ENCODE assay signal across 17 cellular contexts in the genomic region with DNA sequence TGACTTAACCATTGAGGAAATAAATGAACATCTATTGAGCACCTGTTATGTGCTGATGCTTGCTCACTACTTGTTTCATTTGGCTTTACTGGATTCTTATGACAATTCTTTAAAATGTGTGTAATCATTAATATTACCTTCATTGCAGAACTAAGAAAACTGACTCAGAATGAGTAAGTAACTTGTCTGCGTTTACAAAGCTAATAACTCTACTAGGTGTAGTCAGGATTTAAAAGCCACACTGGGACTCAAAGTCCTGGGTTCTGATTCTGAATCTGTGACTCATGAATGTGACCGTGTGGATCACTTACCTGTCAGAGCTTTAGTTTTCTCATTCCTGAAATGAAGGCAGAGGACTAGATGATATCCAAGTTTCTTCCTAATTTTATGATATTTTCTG. TPM values are rescaled to one million over a fixed set of nuclear protein-coding genes. Genes with fewer than 3 reads are reported as not detected.
"Had no signal": no experiment of that assay in that cellular context is flagged by ENCODE, and none has a peak within 500 bp of the region (broad histone marks: within the 10 kb centered on the region; RNA-seq: fewer than 3 reads in every experiment).

No MANE protein-coding gene starts in this region.

- H3K4me1 Mint-ChIP-seq: immature natural killer cell; naive thymus-derived CD8-positive, alpha-beta T cell had no signal

- H3K36me3 Mint-ChIP-seq: immature natural killer cell; naive thymus-derived CD8-positive, alpha-beta T cell; type B pancreatic cell had no signal

- H3K27ac Mint-ChIP-seq: effector memory CD8-positive, alpha-beta T cell; immature natural killer cell; naive thymus-derived CD8-positive, alpha-beta T cell; type B pancreatic cell had no signal

- H3K36me3 ChIP-seq: gastrocnemius medialis, neutrophil, right atrium auricular region, sigmoid colon, stomach had no signal

- H3K4me3 Mint-ChIP-seq: effector memory CD8-positive, alpha-beta T cell; immature natural killer cell; naive thymus-derived CD8-positive, alpha-beta T cell; type B pancreatic cell had no signal

- H3K4me3 ChIP-seq: gastrocnemius medialis, mucosa of descending colon, right atrium auricular region, sigmoid colon, skin epidermis, stomach had no signal

- H3K27me3 Mint-ChIP-seq: type B pancreatic cell had no signal

- H3K27ac ChIP-seq: gastrocnemius medialis, neutrophil, right atrium auricular region, sigmoid colon, skin epidermis, stomach had no signal

- DNase-seq: effector memory CD8-positive, alpha-beta T cell; gastrocnemius medialis; immature natural killer cell; left colon; mucosa of descending colon; naive thymus-derived CD8-positive, alpha-beta T cell; posterior cingulate gyrus; sigmoid colon; stimulated activated CD4-positive, alpha-beta T cell treated with anti-CD3 and anti-CD28 coated beads, Interleukin-2, amount 100 ng/mL, for 24 hours; stimulated activated naive CD4-positive, alpha-beta T cell; stomach; substantia nigra had no signal

- H3K27me3 ChIP-seq: gastrocnemius medialis, neutrophil, right atrium auricular region, sigmoid colon had no signal

- H3K9me3 ChIP-seq: gastrocnemius medialis, mucosa of descending colon, neutrophil, right atrium auricular region, sigmoid colon, stomach had no signal

- H3K9me3 Mint-ChIP-seq: effector memory CD8-positive, alpha-beta T cell; immature natural killer cell; type B pancreatic cell had no signal

- ATAC-seq: effector memory CD8-positive, alpha-beta T cell; gastrocnemius medialis; left colon; mucosa of descending colon; naive thymus-derived CD8-positive, alpha-beta T cell had no signal

- H3K4me1 ChIP-seq: gastrocnemius medialis, right atrium auricular region, sigmoid colon, stomach had no signal

RNA-seq across cellular contexts. Expression of a gene that starts 23.4 kb away (rescaled TPM):
- total RNA-seq: naive thymus-derived CD8-positive, alpha-beta T cell; pulmonary artery endothelial cell had no signal
